2 cellular contexts compared by ENCODE assay signal in genomic region chr2:23418056-23418455, GRCh38.
TF ChIP-seq lines count a peak whose summit lies in the region.

No MANE protein-coding gene starts in this region.

TF ChIP-seq in SK-N-SH, 30 proteins besides CTCF, POLR2A, EP300 and RAD21:
- TF ChIP-seq EZH2phosphoT487 (IDR thresholded peaks at IDR 0.05; ENCODE audit: borderline replicate concordance, low read depth) (no peak), USF1 (IDR thresholded peaks at IDR 0.05; ENCODE audit: borderline replicate concordance, low read depth) (no peak), YY1 (IDR thresholded peaks at IDR 0.05; ENCODE audit: low read depth) (no peak), NFIC (IDR thresholded peaks at IDR 0.05; ENCODE audit: borderline replicate concordance) (no peak), POLR2AphosphoS5 (IDR thresholded peaks at IDR 0.05; ENCODE audit: low read depth, low read length) (no peak), GABPA (IDR thresholded peaks at IDR 0.05; ENCODE audit: low read depth) (no peak), FOXJ3 (CRISPR knock-in tag; IDR thresholded peaks at IDR 0.05) (no peak), RCOR1 (IDR thresholded peaks at IDR 0.05; ENCODE audit: low read length) (no peak), FOSL2 (IDR thresholded peaks at IDR 0.05; ENCODE audit: borderline replicate concordance, low read depth) (no peak), IRF3 (IDR thresholded peaks at IDR 0.05; ENCODE audit: low read depth, low read length) (no peak), TAF1 (IDR thresholded peaks at IDR 0.05; ENCODE audit: borderline replicate concordance, low read depth, low read length) (no peak), CHD2 (IDR thresholded peaks at IDR 0.05; ENCODE audit: low read length, partially characterized antibody) (no peak), TCF12 (IDR thresholded peaks at IDR 0.05) (no peak), GATA2 (CRISPR knock-in tag; IDR thresholded peaks at IDR 0.05) (no peak), SMC3 (IDR thresholded peaks at IDR 0.05; ENCODE audit: low read depth, low read length) (no peak), USF2 (IDR thresholded peaks at IDR 0.05; ENCODE audit: borderline replicate concordance, low read depth, low read length) (no peak), SIN3A (IDR thresholded peaks at IDR 0.05; ENCODE audit: borderline replicate concordance, low read depth, low read length) (no peak)

TF ChIP-seq in SK-N-SH treated with all-trans-retinoic acid at 6 μM for 48 hours, 23 proteins besides CTCF, POLR2A, EP300 and RAD21:
- TF ChIP-seq ZNF565 (CRISPR knock-in tag; conservative IDR thresholded peaks at IDR 0.05; ENCODE audit: low read depth) (no peak), ZFP30 (CRISPR knock-in tag; IDR thresholded peaks at IDR 0.05) (no peak), CSRNP3 (CRISPR knock-in tag; IDR thresholded peaks at IDR 0.05) (no peak), TCF4 (CRISPR knock-in tag; IDR thresholded peaks at IDR 0.05; ENCODE audit: borderline replicate concordance) (no peak), RARB (CRISPR knock-in tag; IDR thresholded peaks at IDR 0.05) (no peak), ARNTL (CRISPR knock-in tag; IDR thresholded peaks at IDR 0.05; ENCODE audit: borderline replicate concordance, low read depth) (no peak), SNAI2 (CRISPR knock-in tag; IDR thresholded peaks at IDR 0.05) (no peak), OSR1 (CRISPR knock-in tag; IDR thresholded peaks at IDR 0.05) (no peak), BACH2 (CRISPR knock-in tag; IDR thresholded peaks at IDR 0.05; ENCODE audit: borderline replicate concordance) (no peak), PATZ1 (CRISPR knock-in tag; IDR thresholded peaks at IDR 0.05; ENCODE audit: borderline replicate concordance) (no peak), CREB5 (CRISPR knock-in tag; IDR thresholded peaks at IDR 0.05; ENCODE audit: low read depth) (no peak), PPARA (CRISPR knock-in tag; IDR thresholded peaks at IDR 0.05; ENCODE audit: borderline replicate concordance) (no peak), ESRRG (CRISPR knock-in tag; IDR thresholded peaks at IDR 0.05) (no peak), GLIS3 (CRISPR knock-in tag; IDR thresholded peaks at IDR 0.05) (no peak), ZFP3 (CRISPR knock-in tag; IDR thresholded peaks at IDR 0.05) (no peak), TOX (CRISPR knock-in tag; IDR thresholded peaks at IDR 0.05; ENCODE audit: borderline replicate concordance) (no peak), ZNF70 (CRISPR knock-in tag; IDR thresholded peaks at IDR 0.05) (no peak), ZC3H10 (CRISPR knock-in tag; IDR thresholded peaks at IDR 0.05) (no peak), TSHZ2 (CRISPR knock-in tag; IDR thresholded peaks at IDR 0.05) (no peak), POU6F1 (CRISPR knock-in tag; IDR thresholded peaks at IDR 0.05; ENCODE audit: borderline replicate concordance, low read depth) (no peak)
